ENCODE assay signal across 19 cellular contexts in the genomic region with DNA sequence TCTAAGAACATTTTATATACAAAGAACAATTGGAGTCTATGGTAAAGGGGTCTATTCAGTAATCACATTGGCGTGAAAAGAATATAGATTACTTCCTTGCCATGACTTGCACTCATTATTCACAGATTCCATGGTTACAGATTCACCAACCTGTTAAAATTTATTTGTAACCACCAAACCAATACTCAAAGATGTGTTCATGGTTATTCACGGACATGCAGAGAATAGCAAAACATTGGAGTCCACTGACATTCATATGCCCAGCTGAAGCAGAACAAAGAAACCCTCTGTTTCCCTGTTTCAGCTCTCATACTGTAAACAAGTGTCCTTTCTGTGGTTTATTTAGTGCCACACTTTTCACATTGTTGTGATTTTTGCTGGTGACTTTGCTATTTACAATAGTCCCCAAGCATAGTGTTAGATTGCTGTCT.
DNase-seq lines count a peak whose midpoint lies in the region; ATAC-seq, FAIRE-seq and TF ChIP-seq lines count a peak whose summit lies in the region.
"Had no signal": no experiment of that assay in that cellular context is flagged by ENCODE, and none has a peak within 500 bp of the region (broad histone marks: within the 10 kb centered on the region; RNA-seq: fewer than 3 reads in every experiment).

No MANE protein-coding gene starts in this region.

- no peak overlapping the region for H2BK15ac ChIP-seq in H1 (ENCODE audit: low read length)

- no peaks in the 10 kb centered on the region for H3K23me2 ChIP-seq in H1 (ENCODE audit: low read depth, low read length)

- H3K27ac ChIP-seq in H1 (ENCODE audit: low read depth, low read length), result no peak overlapping the region
- H3K27ac ChIP-seq: adrenal gland, coronary artery, neutrophil, skin epidermis, upper lobe of right lung had no signal

- no peak for TF ChIP-seq RAD21 in H1 (IDR thresholded peaks at IDR 0.05 in 1 of 2, conservative IDR thresholded peaks at IDR 0.05 in 1 of 2; ENCODE audit: low read depth in 2 of 2, low read length in 2 of 2)

- FAIRE-seq in H1 (lab: Jason Lieb, UNC), result no peak

- H3K4me2 ChIP-seq in H1 (ENCODE audit: insufficient read depth in 1 of 2, low read depth in 2 of 2, low read length in 2 of 2), result no peak overlapping the region

- H3K36me3 ChIP-seq in H1 (ENCODE audit: control insufficient read depth in 2 of 4, insufficient read depth in 4 of 4, low read length in 3 of 4), result no peaks in the 10 kb centered on the region
- H3K36me3 ChIP-seq: adrenal gland, neutrophil, upper lobe of right lung had no signal

- peaks cover 18% of the 10 kb centered on the region for H3K4me1 Mint-ChIP-seq in neural crest cell
- H3K4me1 Mint-ChIP-seq in activated CD8-positive, alpha-beta T cell treated with anti-CD3 and anti-CD28 coated beads, Interleukin-2, amount 10 ng/mL, durations not matched to agents 7 days and 5 days (ENCODE audit: low read depth), result no peaks in the 10 kb centered on the region
- H3K4me1 Mint-ChIP-seq: B cell had no signal

- POLR2A ChIA-PET in H1 (lab: Charles Lee; ENCODE audit: partially characterized antibody), result no interaction called here
- POLR2A ChIA-PET in GM10248 (lab: Yijun Ruan, JAX), result no interaction called here
- POLR2A ChIA-PET in activated CD8-positive, alpha-beta T cell treated with anti-CD3 and anti-CD28 coated beads, Interleukin-2, amount 10 ng/mL, durations not matched to agents 7 days and 5 days (lab: Charles Lee), result no interaction called here

- H3K9me3 ChIP-seq in H1 (ENCODE audit: insufficient read depth in 2 of 2, low read depth in 1 of 2, low read length in 1 of 2), result no peaks in the 10 kb centered on the region
- H3K9me3 ChIP-seq: adrenal gland, neutrophil, upper lobe of right lung had no signal

- no peak for ATAC-seq in stimulated activated naive CD8-positive, alpha-beta T cell treated with anti-CD3 and anti-CD28 coated beads, Interleukin-15, Interleukin-2, amounts not matched to agents 100 U/mL and 50 U/mL, for 24 hours
- no peak for ATAC-seq in activated CD8-positive, alpha-beta T cell treated with anti-CD3 and anti-CD28 coated beads, Interleukin-2, amount 10 ng/mL, durations not matched to agents 7 days and 5 days
- ATAC-seq: left lobe of liver, upper lobe of right lung had no signal

- H4K91ac ChIP-seq in H1 (replicated peaks; ENCODE audit: insufficient read length, low read length), result no peak overlapping the region

- H3K9me3 Mint-ChIP-seq in neural crest cell, result no peaks in the 10 kb centered on the region
- H3K9me3 Mint-ChIP-seq in activated CD8-positive, alpha-beta T cell treated with anti-CD3 and anti-CD28 coated beads, Interleukin-2, amount 10 ng/mL, durations not matched to agents 7 days and 5 days (ENCODE audit: insufficient read depth), result no peaks in the 10 kb centered on the region

- no peak overlapping the region for H3K56ac ChIP-seq in H1 (replicated peaks; ENCODE audit: insufficient read length, low read depth, low read length)

- TF ChIP-seq EP300 in H1 (IDR thresholded peaks at IDR 0.05; ENCODE audit: borderline replicate concordance in 1 of 2, low read depth in 2 of 2, low read length in 2 of 2), result no peak

- H2BK12ac ChIP-seq in H1 (ENCODE audit: low read depth, low read length), result no peak overlapping the region

- CTCF ChIA-PET in H1 (lab: Charles Lee; ENCODE audit: partially characterized antibody) (no interaction called here), GM10248 (lab: Yijun Ruan, JAX) (no interaction called here)
- CTCF ChIA-PET in activated CD8-positive, alpha-beta T cell treated with anti-CD3 and anti-CD28 coated beads, Interleukin-2, amount 10 ng/mL, durations not matched to agents 7 days and 5 days (lab: Charles Lee), result no interaction called here

- no peak for TF ChIP-seq CTCF in H1 (IDR thresholded peaks at IDR 0.05; ENCODE audit: control extremely low read depth in 1 of 3, insufficient read depth in 1 of 3, low read depth in 1 of 3, low read length in 3 of 3)
- TF ChIP-seq CTCF in neural crest cell (conservative IDR thresholded peaks at IDR 0.05), result no peak
- no peak for TF ChIP-seq CTCF in GM10248 (IDR thresholded peaks at IDR 0.05; ENCODE audit: control extremely low read depth, extremely low read depth, low read depth, missing control alignments)

- H3K27me3 Mint-ChIP-seq in neural crest cell (ENCODE audit: low read depth), result no peaks in the 10 kb centered on the region
- no peaks in the 10 kb centered on the region for H3K27me3 Mint-ChIP-seq in activated CD8-positive, alpha-beta T cell treated with anti-CD3 and anti-CD28 coated beads, Interleukin-2, amount 10 ng/mL, durations not matched to agents 7 days and 5 days (ENCODE audit: low read depth)
- H3K27me3 Mint-ChIP-seq: B cell had no signal

- H2BK20ac ChIP-seq in H1 (ENCODE audit: low read length), result no peak overlapping the region

- 95% methylated on average over 2 of the region's 2 CpGs; no CpG with 5 or more reads in 1 of the 2 experiments for WGBS in H1 (ENCODE audit: extremely low coverage in 1 of 2, insufficient coverage in 1 of 2, insufficient read length in 1 of 2, insufficient replicate concordance in 2 of 2, low coverage in 1 of 2, low lambda C conversion rate in 2 of 2, missing lambda C conversion rate in 1 of 2), 2 experiments

- H2AK5ac ChIP-seq in H1 (ENCODE audit: low read depth, low read length), result no peak overlapping the region

- no peak overlapping the region for H3K4me3 Mint-ChIP-seq in neural crest cell
- no peak overlapping the region for H3K4me3 Mint-ChIP-seq in activated CD8-positive, alpha-beta T cell treated with anti-CD3 and anti-CD28 coated beads, Interleukin-2, amount 10 ng/mL, durations not matched to agents 7 days and 5 days
- H3K4me3 Mint-ChIP-seq: B cell had no signal

- no peak overlapping the region for H3K14ac ChIP-seq in H1 (ENCODE audit: insufficient read length)

- 0 out of 2 replicates have a peak overlapping the region, but pooled peaks have one; percentile 5 for H2AFZ ChIP-seq in H1 (ENCODE audit: low read length)

- no peak overlapping the region for H2BK5ac ChIP-seq in H1 (ENCODE audit: low read depth, low read length)

- H3K23ac ChIP-seq in H1 (ENCODE audit: insufficient read length), result no peak overlapping the region

- no peak for TF ChIP-seq POLR2A in H1 (IDR thresholded peaks at IDR 0.05; ENCODE audit: control extremely low read depth in 1 of 2, low read depth in 2 of 2, low read length in 2 of 2)

- H3K36me3 Mint-ChIP-seq in neural crest cell (ENCODE audit: low read depth), result no peaks in the 10 kb centered on the region
- H3K36me3 Mint-ChIP-seq in activated CD8-positive, alpha-beta T cell treated with anti-CD3 and anti-CD28 coated beads, Interleukin-2, amount 10 ng/mL, durations not matched to agents 7 days and 5 days (ENCODE audit: low read depth), result no peaks in the 10 kb centered on the region

- no peak overlapping the region for H4K8ac ChIP-seq in H1 (ENCODE audit: extremely low read depth, insufficient read depth, low read length)

- in situ Hi-C loops in G401 (cut with HindIII; ENCODE audit: low sequenced_read_pairs), result no loop called here

- H4K5ac ChIP-seq in H1 (ENCODE audit: insufficient read length, low read depth, low read length), result no peak overlapping the region

- H3K4me3 ChIP-seq in H1 (ENCODE audit: extremely low read depth in 1 of 4, insufficient read depth in 2 of 4, low read depth in 3 of 4, low read length in 4 of 4), result no peak overlapping the region
- H3K4me3 ChIP-seq: adrenal gland, coronary artery, skin epidermis, upper lobe of right lung had no signal

- no peaks in the 10 kb centered on the region for H3K4me1 ChIP-seq in H1 (replicated peaks in 1 of 4; ENCODE audit: control insufficient read depth in 3 of 4, insufficient read depth in 4 of 4, low read length in 3 of 4)
- H3K4me1 ChIP-seq: adrenal gland, upper lobe of right lung had no signal

- no peaks in the 10 kb centered on the region for H3K79me2 ChIP-seq in H1 (ENCODE audit: control insufficient read depth in 1 of 2, insufficient read depth in 2 of 2, low read length in 2 of 2)

- H3K79me1 ChIP-seq in H1 (ENCODE audit: low read depth, low read length), result no peaks in the 10 kb centered on the region

- H4K20me1 ChIP-seq in H1 (replicated peaks in 1 of 2; ENCODE audit: control insufficient read depth in 1 of 2, insufficient read depth in 2 of 2, low read length in 2 of 2), result no peaks in the 10 kb centered on the region

- H3K9ac ChIP-seq in H1 (replicated peaks in 1 of 4; ENCODE audit: extremely low read depth in 1 of 4, low read depth in 3 of 4, low read length in 3 of 4), result no peak overlapping the region

- no peak overlapping the region for H2BK120ac ChIP-seq in H1 (replicated peaks; ENCODE audit: low read depth, low read length)

- H3K27me3 ChIP-seq in H1 (replicated peaks in 1 of 4; ENCODE audit: control insufficient read depth in 3 of 4, extremely low read depth in 1 of 4, insufficient read depth in 3 of 4, low read length in 3 of 4), result no peaks in the 10 kb centered on the region
- H3K27me3 ChIP-seq: adrenal gland, neutrophil, upper lobe of right lung had no signal

- H3K4ac ChIP-seq in H1 (replicated peaks; ENCODE audit: insufficient read length, low read depth, low read length), result no peak overlapping the region

- H3K18ac ChIP-seq in H1 (ENCODE audit: extremely low read depth, low read length), result no peak overlapping the region

- peak; percentile 9 for DNase-seq in G401 (ENCODE audit: low spot score)
- peak; percentile 11 for DNase-seq in NCI-H460 (ENCODE audit: extremely low read depth, low read depth)
- no peak for DNase-seq in H1 (ENCODE audit: low read depth in 1 of 2, low spot score in 2 of 2)
- no peak for DNase-seq in neural crest cell (ENCODE audit: low read depth, low spot score)
- DNase-seq in stimulated activated naive CD8-positive, alpha-beta T cell treated with anti-CD3 and anti-CD28 coated beads, Interleukin-15, Interleukin-2, amounts not matched to agents 100 U/mL and 50 U/mL, for 24 hours, result no peak
- no peak for DNase-seq in activated T-cell treated with anti-CD3 and anti-CD28 coated beads, Interleukin-2, amount 50 U/mL, for 1 hour
- no peak for DNase-seq in GM10248 (ENCODE audit: extremely low spot score)
- no peak for DNase-seq in activated CD8-positive, alpha-beta T cell treated with anti-CD3 and anti-CD28 coated beads, Interleukin-2, amount 10 ng/mL, durations not matched to agents 7 days and 5 days
- DNase-seq: activated CD4-positive, alpha-beta T cell treated with anti-CD3 and anti-CD28 coated beads, Interleukin-2, amount 50 U/mL, for 1 hour; adrenal gland; DMS153; NCI-H2171; SIG-M5; upper lobe of right lung had no signal

- H3K27ac Mint-ChIP-seq in neural crest cell (ENCODE audit: unreplicated experiment), result peak overlapping the region; percentile 65
- H3K27ac Mint-ChIP-seq in activated CD8-positive, alpha-beta T cell treated with anti-CD3 and anti-CD28 coated beads, Interleukin-2, amount 10 ng/mL, durations not matched to agents 7 days and 5 days, result no peak overlapping the region
- H3K27ac Mint-ChIP-seq: B cell had no signal

TF ChIP-seq in H1, 55 proteins besides CTCF, POLR2A, EP300 and RAD21 (continues in another document):
- TF ChIP-seq TAF1 (IDR thresholded peaks at IDR 0.05; ENCODE audit: low read depth, low read length), result no peak
- TF ChIP-seq CTBP2 (IDR thresholded peaks at IDR 0.05; ENCODE audit: borderline replicate concordance, insufficient read depth, insufficient read length, low read length), result no peak
- no peak for TF ChIP-seq POLR2AphosphoS5 (IDR thresholded peaks at IDR 0.05; ENCODE audit: low read depth, low read length)

Comparison
In these comparisons a context has a peak if more than half of its experiments do, and no peak if none do; other contexts are left out.
1. DNase-seq: peak in G401 (single experiment) and NCI-H460 (single experiment); none in H1 (0 of 2), neural crest cell (single experiment), stimulated activated naive CD8-positive, alpha-beta T cell treated with anti-CD3 and anti-CD28 coated beads, Interleukin-15, Interleukin-2, amounts not matched to agents 100 U/mL and 50 U/mL, for 24 hours (single experiment), activated T-cell treated with anti-CD3 and anti-CD28 coated beads, Interleukin-2, amount 50 U/mL, for 1 hour (single experiment), GM10248 (single experiment) and activated CD8-positive, alpha-beta T cell treated with anti-CD3 and anti-CD28 coated beads, Interleukin-2, amount 10 ng/mL, durations not matched to agents 7 days and 5 days (single experiment).